ENCODE assay signal across 13 cellular contexts in the genomic region with DNA sequence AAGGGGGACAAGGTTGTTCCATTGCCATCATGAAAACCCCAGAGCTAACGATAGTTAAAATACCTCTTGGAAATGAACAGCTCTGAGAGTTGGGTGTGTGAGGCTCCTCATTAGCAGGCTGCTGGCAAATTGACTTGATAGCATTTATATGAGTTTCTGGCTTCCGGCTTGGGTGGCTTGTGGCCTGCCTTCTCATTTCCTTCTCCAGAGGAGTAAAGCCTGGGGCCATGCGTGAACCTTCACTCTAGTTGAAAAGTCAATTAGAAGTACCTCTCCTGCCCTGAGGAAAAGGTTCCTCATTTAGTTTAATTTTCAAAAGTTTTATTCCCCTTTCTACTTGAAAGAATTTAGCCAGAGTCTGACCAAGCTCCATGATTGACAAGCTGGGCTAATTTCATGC.
DNase-seq lines count a peak whose midpoint lies in the region; ATAC-seq and TF ChIP-seq lines count a peak whose summit lies in the region.
"Had no signal": no experiment of that assay in that cellular context is flagged by ENCODE, and none has a peak within 500 bp of the region (broad histone marks: within the 10 kb centered on the region; RNA-seq: fewer than 3 reads in every experiment).

No MANE protein-coding gene starts in this region.

- no peaks in the 10 kb centered on the region; the same call in 1 of the 2 replicates for H3K36me3 ChIP-seq in MG63
- no peaks in the 10 kb centered on the region for H3K36me3 ChIP-seq in psoas muscle (ENCODE audit: insufficient read depth in 1 of 2, low read depth in 1 of 2)
- H3K36me3 ChIP-seq: thoracic aorta had no signal

- H3K36me3 Mint-ChIP-seq in activated naive CD4-positive, alpha-beta T cell treated with anti-CD3 and anti-CD28 coated beads for 36 hours (ENCODE audit: low read depth), result peaks cover 26% of the 10 kb centered on the region

- H3K27me3 ChIP-seq in MG63 (no peaks in the 10 kb centered on the region), psoas muscle (ENCODE audit: insufficient read depth in 3 of 3, low read length in 2 of 3) (no peaks in the 10 kb centered on the region)

- H3K4me3 Mint-ChIP-seq in activated naive CD4-positive, alpha-beta T cell treated with anti-CD3 and anti-CD28 coated beads for 36 hours, result no peak overlapping the region

- H3K9me3 ChIP-seq in MG63, result no peaks in the 10 kb centered on the region
- no peaks in the 10 kb centered on the region for H3K9me3 ChIP-seq in psoas muscle
- H3K9me3 ChIP-seq: Caco-2, thoracic aorta had no signal

- no peaks in the 10 kb centered on the region for H3K9me3 Mint-ChIP-seq in activated naive CD4-positive, alpha-beta T cell treated with anti-CD3 and anti-CD28 coated beads for 36 hours

- DNase-seq in GF-D8 (lab: John Stamatoyannopoulos, UW) (peak; percentile 78), T-helper 9 cell (peak; percentile 25), NCI-H1105 (lab: John Stamatoyannopoulos, UW) (no peak), MG63 (no peak), psoas muscle (no peak)
- peak; percentile 75 for DNase-seq in activated naive CD4-positive, alpha-beta T cell treated with anti-CD3 and anti-CD28 coated beads for 36 hours
- DNase-seq in stimulated activated CD8-positive, alpha-beta memory T cell treated with anti-CD3 and anti-CD28 coated beads, Interleukin-2, amount 100 ng/mL, for 48 hours (ENCODE audit: low read depth in 2 of 2), result peak; percentile 4
- DNase-seq: Caco-2, midbrain, SJCRH30 had no signal

- H3K4me1 ChIP-seq in psoas muscle, result no peaks in the 10 kb centered on the region
- H3K4me1 ChIP-seq: Caco-2, SJCRH30 had no signal

- H3K4me3 ChIP-seq in MG63 (no peak overlapping the region), psoas muscle (no peak overlapping the region)
- H3K4me3 ChIP-seq: SJCRH30, skin epidermis, thoracic aorta had no signal

- ATAC-seq in GM21717 (IDR thresholded peaks at IDR 0.05; ENCODE audit: unreplicated experiment), result no peak
- no peak for ATAC-seq in psoas muscle

- H3K27me3 Mint-ChIP-seq in activated naive CD4-positive, alpha-beta T cell treated with anti-CD3 and anti-CD28 coated beads for 36 hours (ENCODE audit: low read depth), result no peaks in the 10 kb centered on the region

- no peak overlapping the region for H3K27ac Mint-ChIP-seq in activated naive CD4-positive, alpha-beta T cell treated with anti-CD3 and anti-CD28 coated beads for 36 hours

- CTCF ChIA-PET in activated naive CD4-positive, alpha-beta T cell treated with anti-CD3 and anti-CD28 coated beads for 36 hours (lab: Charles Lee), result no interaction called here

- 89 to 97% (median 95%) methylated on average over 3 of the region's 3 CpGs for WGBS in psoas muscle, 3 donors

- H3K27ac ChIP-seq in psoas muscle, result no peak overlapping the region
- H3K27ac ChIP-seq: SJCRH30, thoracic aorta had no signal

- H3K4me1 Mint-ChIP-seq in activated naive CD4-positive, alpha-beta T cell treated with anti-CD3 and anti-CD28 coated beads for 36 hours (ENCODE audit: low read depth), result peaks cover 42% of the 10 kb centered on the region

- intact Hi-C loops in activated naive CD4-positive, alpha-beta T cell treated with anti-CD3 and anti-CD28 coated beads for 36 hours (cut with micrococcal nuclease), result loop anchor here (1.0 to 2.0 kb wide), 2 partner anchors 20 to 31 kb away; no protein-coding TSS in a partner anchor
- intact Hi-C loops in psoas muscle (cut with DNase I), result no loop called here

- no peak for TF ChIP-seq CTCF in psoas muscle (IDR thresholded peaks at IDR 0.05)

Comparison
In these comparisons a context has a peak if more than half of its experiments do, and no peak if none do; other contexts are left out.
1. DNase-seq: peak in GF-D8 (single experiment), T-helper 9 cell (single experiment), activated naive CD4-positive, alpha-beta T cell treated with anti-CD3 and anti-CD28 coated beads for 36 hours (single experiment) and stimulated activated CD8-positive, alpha-beta memory T cell treated with anti-CD3 and anti-CD28 coated beads, Interleukin-2, amount 100 ng/mL, for 48 hours (2 of 2); none in NCI-H1105 (single experiment), MG63 (single experiment) and psoas muscle (0 of 2).